11 cellular contexts compared by ENCODE assay signal in the genomic region with DNA sequence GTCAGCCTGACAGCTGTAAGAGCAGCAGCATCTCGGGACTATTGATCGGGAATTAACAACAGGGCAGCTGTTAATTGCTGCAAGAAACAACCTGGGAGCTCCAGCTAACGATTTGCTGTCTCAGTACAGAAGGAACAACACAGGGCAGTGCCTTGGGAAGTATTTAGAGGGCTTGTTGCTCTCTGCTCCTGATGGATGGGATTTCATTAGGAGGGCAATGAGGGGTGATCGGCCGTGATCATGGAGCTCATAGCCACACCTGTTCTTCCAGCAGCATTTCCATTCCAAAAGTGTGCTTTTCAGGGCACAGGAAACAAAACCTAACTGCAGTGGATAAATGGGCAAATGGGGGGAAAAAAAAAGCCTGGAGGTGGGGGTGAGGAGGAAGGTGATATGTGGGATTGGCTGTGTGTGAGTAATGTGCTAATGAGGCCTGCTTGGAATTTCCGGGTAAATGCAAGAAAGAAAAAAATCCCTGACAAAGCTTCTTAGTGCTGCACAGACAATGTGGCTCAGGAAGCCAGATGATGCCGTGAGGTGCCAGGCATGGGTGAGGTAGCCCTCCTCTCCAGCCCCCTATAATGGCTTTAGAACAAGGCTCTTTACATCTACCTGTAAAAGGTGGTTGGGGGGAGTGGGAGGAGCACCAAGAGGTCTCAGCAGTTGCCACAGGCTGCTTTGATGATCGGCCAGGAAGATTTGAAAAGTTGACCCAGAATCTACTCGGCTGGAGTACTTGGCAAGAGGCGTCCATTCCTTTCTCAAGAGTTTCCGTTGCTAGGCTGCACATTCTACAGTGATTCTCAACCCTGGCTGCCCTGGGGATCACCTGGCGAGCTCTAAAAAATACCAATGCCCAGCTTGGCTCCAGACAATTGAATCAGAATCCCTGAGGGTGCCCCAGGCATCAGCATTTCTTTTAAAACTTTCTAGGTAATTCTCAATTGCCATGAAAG.
DNase-seq lines count a peak whose midpoint lies in the region; ATAC-seq and TF ChIP-seq lines count a peak whose summit lies in the region.
"Had no signal": no experiment of that assay in that cellular context is flagged by ENCODE, and none has a peak within 500 bp of the region (broad histone marks: within the 10 kb centered on the region; RNA-seq: fewer than 3 reads in every experiment).

No MANE protein-coding gene starts in this region.

- peak overlapping the region; percentile 39 for H3K27ac ChIP-seq in caudate nucleus (ENCODE audit: low read depth, low read length)
- peak overlapping the region in 3 of 4 donors; percentile 1 to 71 (median 71) for H3K27ac ChIP-seq in tibial nerve

- TF ChIP-seq EP300 in tibial nerve (IDR thresholded peaks at IDR 0.05): no peak

- no peaks in the 10 kb centered on the region for H3K9me3 ChIP-seq in tibial nerve

- TF ChIP-seq POLR2A in tibial nerve (IDR thresholded peaks at IDR 0.05): no peak

- WGBS in tibial nerve, 2 donors: 57 to 64% methylated on average over 12 of the region's 12 CpGs

- peaks cover 0 to 26% (median 11%) of the 10 kb centered on the region in 4 donors for H3K4me1 ChIP-seq in tibial nerve

- no peaks in the 10 kb centered on the region for H3K27me3 ChIP-seq in kidney epithelial cell (ENCODE audit: control insufficient read depth, insufficient read depth, low read length)
- H3K27me3 ChIP-seq in tibial nerve: no peaks in the 10 kb centered on the region

- no peak for ATAC-seq in GM18517 (IDR thresholded peaks at IDR 0.05; ENCODE audit: unreplicated experiment)

- H3K4me3 ChIP-seq in kidney epithelial cell (ENCODE audit: low read depth, low read length) (no peak overlapping the region), tibial nerve (no peak overlapping the region)

- no peaks in the 10 kb centered on the region for H3K36me3 ChIP-seq in kidney epithelial cell (ENCODE audit: control insufficient read depth, insufficient read depth, low read length)
- H3K36me3 ChIP-seq in tibial nerve: no peaks in the 10 kb centered on the region

- TF ChIP-seq CTCF in kidney epithelial cell (IDR thresholded peaks at IDR 0.05; ENCODE audit: insufficient read depth, low read length, poor library complexity, severe bottlenecking) (no peak), tibial nerve (IDR thresholded peaks at IDR 0.05) (no peak)

- DNase-seq in NCI-H2196 (lab: John Stamatoyannopoulos, UW; ENCODE audit: unreplicated experiment) (peak; percentile 44), NCI-H2196 treated with DMSO at 0.1 percent for 48 hours (lab: John Stamatoyannopoulos, UW; ENCODE audit: unreplicated experiment) (no peak), caudate nucleus (lab: John Stamatoyannopoulos, UW) (peak in 16 of 61 donors; percentile 10 to 61 (median 30)), kidney epithelial cell (ENCODE audit: low read depth) (peak; percentile 61), tibial nerve (ENCODE audit: low spot score in 2 of 2) (no peak), NCI-H1436 treated with DMSO at 0.1 percent for 48 hours (lab: John Stamatoyannopoulos, UW) (no peak), SHP77 treated with DMSO at 0.1 percent for 48 hours (lab: John Stamatoyannopoulos, UW) (no peak)
- DNase-seq: kidney; NCI-H2081; stimulated activated CD4-positive, alpha-beta T cell treated with anti-CD3 and anti-CD28 coated beads, Interleukin-4, amount 100 ng/mL, for 4 hours had no signal

Comparison
In these comparisons a context has a peak if more than half of its experiments do, and no peak if none do; other contexts are left out.
1. DNase-seq: peak in NCI-H2196 (single experiment) and kidney epithelial cell (single experiment); none in NCI-H2196 treated with DMSO at 0.1 percent for 48 hours (single experiment), tibial nerve (0 of 2), NCI-H1436 treated with DMSO at 0.1 percent for 48 hours (single experiment) and SHP77 treated with DMSO at 0.1 percent for 48 hours (single experiment).